1 cellular context compared by ENCODE assay signal in genomic region chr3:106629215-106629832, GRCh38.
TF ChIP-seq lines count a peak whose summit lies in the region.

No MANE protein-coding gene starts in this region.

TF ChIP-seq in H1, 55 proteins besides CTCF, POLR2A, EP300 and RAD21 (continued from another document):
- TF ChIP-seq CHD7 (IDR thresholded peaks at IDR 0.05; ENCODE audit: insufficient replicate concordance, low read length) (no peak), SP4 (IDR thresholded peaks at IDR 0.05; ENCODE audit: low read length) (no peak), RFX5 (IDR thresholded peaks at IDR 0.05; ENCODE audit: borderline replicate concordance, low read depth, low read length) (no peak)
